In the genomic region with DNA sequence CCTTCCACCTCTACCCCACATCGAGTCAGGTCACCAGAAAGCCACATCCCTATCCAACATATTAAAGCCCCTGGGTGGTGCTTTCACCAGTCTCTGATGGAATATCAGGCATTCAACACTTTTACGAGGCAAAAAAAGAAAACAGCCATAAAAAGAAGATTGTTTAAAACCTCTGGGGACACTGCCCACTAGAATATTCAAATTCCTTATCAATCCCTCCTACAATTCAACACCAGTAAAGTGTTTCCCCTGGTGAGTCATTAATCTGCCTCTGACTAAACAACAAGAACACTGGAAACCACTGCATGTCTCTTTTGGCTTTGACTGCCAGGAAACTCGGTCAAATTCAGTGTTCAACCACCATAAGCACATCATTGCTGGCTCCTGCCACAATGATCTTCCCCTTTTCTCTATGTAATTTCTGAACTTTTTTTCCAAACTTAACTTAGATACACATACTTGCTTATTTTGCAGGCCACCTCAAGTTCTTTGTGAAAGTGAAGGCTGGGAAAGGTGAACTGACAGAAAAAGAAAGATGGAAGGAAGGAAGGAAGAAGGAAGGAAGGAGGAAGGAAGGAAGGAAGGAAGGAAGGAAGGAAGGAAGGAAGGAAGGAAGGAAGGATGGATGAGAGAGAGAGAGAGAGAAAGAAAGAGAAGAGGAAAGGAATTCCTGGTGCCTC, we compare ENCODE assay signal across 8 cellular contexts.
DNase-seq lines count a peak whose midpoint lies in the region; ATAC-seq, FAIRE-seq and TF ChIP-seq lines count a peak whose summit lies in the region.

No MANE protein-coding gene starts in this region.

- in situ Hi-C loops in ACHN (cut with HindIII; ENCODE audit: low pct_ligation_motif_present, low pct_unique_long_range_greater_than_20kb, low sequenced_read_pairs), result no loop called here

- no peak overlapping the region for H3K4me3 ChIP-seq in bronchial epithelial cell (ENCODE audit: low read depth, low read length)
- H3K4me3 ChIP-seq in sigmoid colon, result no peak overlapping the region

- H3K4me1 ChIP-seq in sigmoid colon, result no peaks in the 10 kb centered on the region

- TF ChIP-seq CTCF in bronchial epithelial cell (IDR thresholded peaks at IDR 0.05; ENCODE audit: insufficient read depth, low read length, severe bottlenecking) (no peak), sigmoid colon (IDR thresholded peaks at IDR 0.05) (no peak)

- no peaks in the 10 kb centered on the region for H3K36me3 ChIP-seq in bronchial epithelial cell (ENCODE audit: control insufficient read depth, insufficient read depth, low read length)
- no peaks in the 10 kb centered on the region for H3K36me3 ChIP-seq in sigmoid colon

- H3K27me3 ChIP-seq in bronchial epithelial cell (ENCODE audit: control insufficient read depth, insufficient read depth, low read length) (peaks cover 15% of the 10 kb centered on the region), sigmoid colon (no peaks in the 10 kb centered on the region)

- no peak overlapping the region for H3K27ac ChIP-seq in sigmoid colon

- FAIRE-seq in GM19239 (lab: Jason Lieb, UNC) (peak; percentile 82), bronchial epithelial cell (lab: Jason Lieb, UNC) (no peak)

- H3K9me3 ChIP-seq in sigmoid colon, result no peaks in the 10 kb centered on the region

- no peak for TF ChIP-seq POLR2A in sigmoid colon (IDR thresholded peaks at IDR 0.05)

- intact Hi-C loops in sigmoid colon (cut with DNase I), result no loop called here

- WGBS in sigmoid colon, 2 donors, result 5 to 23% methylated on average over 3 of the region's 3 CpGs

- no peak for TF ChIP-seq EP300 in sigmoid colon (IDR thresholded peaks at IDR 0.05)

- no peak for ATAC-seq in GM21360 (IDR thresholded peaks at IDR 0.05; ENCODE audit: unreplicated experiment)

- DNase-seq in ACHN (peak; percentile 55), GM19239 (ENCODE audit: insufficient read length, low spot score) (no peak), HT1080 (ENCODE audit: low read depth) (peak; percentile 66), bronchial epithelial cell (ENCODE audit: low read depth) (peak; percentile 78), sigmoid colon (no peak), NAMALWA (ENCODE audit: low spot score) (no peak)
- no peak for DNase-seq in stimulated activated naive CD4-positive, alpha-beta T cell (lab: John Stamatoyannopoulos, UW)

Comparison
In these comparisons a context has a peak if more than half of its experiments do, and no peak if none do; other contexts are left out.
1. DNase-seq: peak in ACHN (single experiment), HT1080 (single experiment) and bronchial epithelial cell (single experiment); none in GM19239 (single experiment), stimulated activated naive CD4-positive, alpha-beta T cell (0 of 6), sigmoid colon (single experiment) and NAMALWA (single experiment).